Comparison of ENCODE assay signal across 23 cellular contexts in genomic region chr5:159453209-159453608, GRCh38.
DNase-seq lines count a peak whose midpoint lies in the region; ATAC-seq and TF ChIP-seq lines count a peak whose summit lies in the region.
"Had no signal": no experiment of that assay in that cellular context is flagged by ENCODE, and none has a peak within 500 bp of the region (broad histone marks: within the 10 kb centered on the region; RNA-seq: fewer than 3 reads in every experiment).

No MANE protein-coding gene starts in this region.

- H3K27ac Mint-ChIP-seq in stimulated activated memory B cell treated with anti-CD40 and anti-IgM and Interleukin-4, amounts not matched to agents 10 μg/mL and 1 μg/mL and 100 μg/mL, for 72 hours = no peak overlapping the region

- H3K4me1 Mint-ChIP-seq in stimulated activated memory B cell treated with anti-CD40 and anti-IgM and Interleukin-4, amounts not matched to agents 10 μg/mL and 1 μg/mL and 100 μg/mL, for 72 hours = peaks cover 46% of the 10 kb centered on the region

- H3K27me3 ChIP-seq in DOHH2 (ENCODE audit: control insufficient read depth, low read length) = peaks cover 14% of the 10 kb centered on the region; the same call in 1 of the 2 replicates

- CTCF ChIA-PET in HEK293 (lab: Yijun Ruan, JAX) = interaction anchor here (1.5 kb wide), 1 partner anchor 9 kb away, joined by 4 read pairs; no protein-coding TSS in a partner anchor

- DNase-seq in coronary artery (ENCODE audit: low spot score) (peak; percentile 65), NCI-H1092 treated with DMSO at 0.1 percent for 48 hours (lab: John Stamatoyannopoulos, UW) (no peak), NCI-H510A treated with DMSO at 0.1 percent for 48 hours (lab: John Stamatoyannopoulos, UW) (no peak), NCI-H2227 treated with DMSO at 0.1 percent for 48 hours (lab: John Stamatoyannopoulos, UW) (no peak)
- DNase-seq: Calu3; DND-41; KBM-7; MV-4-11; NCI-H1105 treated with DMSO at 0.1 percent for 48 hours; NCI-H146; NCI-H1930; NCI-H2107; NCI-H446; NCI-H82; NK-92 treated with Interleukin-12 subunit alpha and Interleukin-12 subunit beta, amount 100 ng/mL, for 24 hours; PC-9; SJCRH30 had no signal

- no peaks in the 10 kb centered on the region for H3K9me3 Mint-ChIP-seq in stimulated activated memory B cell treated with anti-CD40 and anti-IgM and Interleukin-4, amounts not matched to agents 10 μg/mL and 1 μg/mL and 100 μg/mL, for 72 hours

- H3K9me2 ChIP-seq in DOHH2 (replicated peaks; ENCODE audit: control insufficient read depth, low read length) = no peaks in the 10 kb centered on the region

- no peaks in the 10 kb centered on the region for H3K27me3 Mint-ChIP-seq in stimulated activated memory B cell treated with anti-CD40 and anti-IgM and Interleukin-4, amounts not matched to agents 10 μg/mL and 1 μg/mL and 100 μg/mL, for 72 hours

- no peaks in the 10 kb centered on the region for H3K36me3 Mint-ChIP-seq in stimulated activated memory B cell treated with anti-CD40 and anti-IgM and Interleukin-4, amounts not matched to agents 10 μg/mL and 1 μg/mL and 100 μg/mL, for 72 hours

- no peak overlapping the region for H3K4me3 Mint-ChIP-seq in stimulated activated memory B cell treated with anti-CD40 and anti-IgM and Interleukin-4, amounts not matched to agents 10 μg/mL and 1 μg/mL and 100 μg/mL, for 72 hours

- no peaks in the 10 kb centered on the region for H4K20me1 ChIP-seq in DOHH2 (ENCODE audit: control insufficient read depth, insufficient read depth, low read depth, low read length)

- POLR2A ChIA-PET in HEK293 (lab: Yijun Ruan, JAX) = no interaction called here

- H3K4me1 ChIP-seq in DOHH2 (ENCODE audit: control insufficient read depth, low read length) (peaks cover 6% of the 10 kb centered on the region), HEK293 (ENCODE audit: control insufficient read depth, insufficient read depth, low read length) (peaks cover 19% of the 10 kb centered on the region)
- H3K4me1 ChIP-seq: SJCRH30 had no signal

- no peak overlapping the region for H3K27ac ChIP-seq in DOHH2 (ENCODE audit: low read depth, low read length)
- H3K27ac ChIP-seq in HEK293 (ENCODE audit: extremely low read depth, low read depth, low read length) = no peak overlapping the region
- H3K27ac ChIP-seq in coronary artery = no peak overlapping the region
- H3K27ac ChIP-seq: PC-9, SJCRH30 had no signal

- no peaks in the 10 kb centered on the region for H3F3A ChIP-seq in DOHH2 (ENCODE audit: control insufficient read depth, insufficient read depth)

- ATAC-seq in stimulated activated memory B cell treated with anti-CD40 and anti-IgM and Interleukin-4, amounts not matched to agents 10 μg/mL and 1 μg/mL and 100 μg/mL, for 72 hours = peak; percentile 39
- ATAC-seq: A549, Right ventricle myocardium inferior, SK-N-SH treated with all-trans-retinoic acid at 6 μM for 48 hours had no signal

- no peak overlapping the region for H3K4me3 ChIP-seq in DOHH2 (ENCODE audit: low read length)
- H3K4me3 ChIP-seq in HEK293 (ENCODE audit: low read depth, low read length) = no peak overlapping the region
- H3K4me3 ChIP-seq in coronary artery = no peak overlapping the region
- H3K4me3 ChIP-seq: A549, PC-9, SJCRH30 had no signal

- H3K9me3 ChIP-seq in DOHH2 (ENCODE audit: control insufficient read depth, insufficient read depth, low read length) (no peaks in the 10 kb centered on the region), HEK293 (ENCODE audit: control insufficient read depth, insufficient read depth, low read depth, low read length) (no peaks in the 10 kb centered on the region)
- H3K9me3 ChIP-seq: A549, SJCRH30 had no signal

- H3K79me2 ChIP-seq in DOHH2 (ENCODE audit: control insufficient read depth, low read length) = no peaks in the 10 kb centered on the region

- peak overlapping the region; percentile 17; the same call in 1 of the 2 replicates for H3K4me2 ChIP-seq in DOHH2 (ENCODE audit: low read length)
- H3K4me2 ChIP-seq: PC-9 had no signal

- H3K36me3 ChIP-seq in DOHH2 (ENCODE audit: control insufficient read depth, low read length) (no peaks in the 10 kb centered on the region), HEK293 (ENCODE audit: control insufficient read depth in 2 of 2, insufficient read depth in 1 of 2, low read length in 2 of 2) (no peaks in the 10 kb centered on the region)
- H3K36me3 ChIP-seq: SJCRH30 had no signal

- no peak for TF ChIP-seq CTCF in DOHH2 (IDR thresholded peaks at IDR 0.05; ENCODE audit: low read depth, low read length, poor library complexity, severe bottlenecking)
- TF ChIP-seq CTCF in HEK293 (tag by site-specific recombination; IDR thresholded peaks at IDR 0.05) = no peak
- TF ChIP-seq CTCF in coronary artery (IDR thresholded peaks at IDR 0.05) = no peak

TF ChIP-seq in HEK293, 187 proteins besides CTCF, POLR2A, EP300 and RAD21:
- TF ChIP-seq EGR2 (tag by site-specific recombination; IDR thresholded peaks at IDR 0.05; ENCODE audit: low read depth) (peak; percentile 53), ZXDB (tag by site-specific recombination; IDR thresholded peaks at IDR 0.05) (no peak), ZNF280C (tag by site-specific recombination; IDR thresholded peaks at IDR 0.05) (no peak)
